Comparison of ENCODE assay signal across 8 cellular contexts in the genomic region with DNA sequence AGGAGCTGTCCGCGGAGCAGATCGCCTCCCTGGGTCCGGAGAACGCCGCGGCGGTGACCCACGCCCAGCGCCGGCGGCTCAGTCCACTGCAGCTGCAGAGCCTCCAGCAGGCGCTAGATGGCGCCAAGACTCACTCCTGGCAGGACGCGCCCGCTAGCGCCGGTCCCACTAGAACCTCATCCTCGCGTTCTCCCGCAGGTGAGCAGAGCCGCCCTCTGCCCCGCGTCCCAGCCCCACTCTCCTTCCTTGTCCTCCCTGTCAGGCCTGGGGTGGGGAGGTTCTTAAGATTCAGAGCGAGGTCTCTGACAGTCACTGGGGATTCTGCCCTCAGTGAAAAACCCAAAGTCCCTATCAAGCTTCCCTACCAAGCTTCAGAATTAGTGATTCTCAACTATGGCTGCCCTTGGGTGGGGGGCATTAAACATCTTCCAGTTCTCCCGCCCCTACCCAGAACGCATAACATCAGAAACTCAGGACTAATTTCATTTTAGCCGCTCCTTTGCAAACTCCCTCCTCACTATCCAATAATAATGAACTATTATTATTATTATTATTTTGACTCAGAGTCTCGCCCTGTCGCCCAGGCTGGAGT.
DNase-seq lines count a peak whose midpoint lies in the region; ATAC-seq, FAIRE-seq and TF ChIP-seq lines count a peak whose summit lies in the region.
"Not testable (repeated sequence)": the region's sequence is repeated elsewhere in the genome, so short reads cannot be mapped to it uniquely, and the experiment has no call there.

No MANE protein-coding gene starts in this region.

- H3K27me3 ChIP-seq in CD4-positive, CD25-positive, alpha-beta regulatory T cell (ENCODE audit: control insufficient read depth, insufficient read depth, low read length): not testable (repeated sequence)

- not testable (repeated sequence) for H3K27ac Mint-ChIP-seq in CD4-positive, CD25-positive, alpha-beta regulatory T cell; activated CD8-positive, alpha-beta memory T cell treated with anti-CD3 and anti-CD28 coated beads, Interleukin-2, amount 10 ng/mL, durations not matched to agents 7 days and 5 days; natural killer cell

- H3K9me3 Mint-ChIP-seq in CD4-positive, CD25-positive, alpha-beta regulatory T cell; activated CD8-positive, alpha-beta memory T cell treated with anti-CD3 and anti-CD28 coated beads, Interleukin-2, amount 10 ng/mL, durations not matched to agents 7 days and 5 days (ENCODE audit: low read depth); natural killer cell: not testable (repeated sequence)

- not testable (repeated sequence) for H3K27ac ChIP-seq in CD4-positive, CD25-positive, alpha-beta regulatory T cell (ENCODE audit: insufficient read depth, low read length, poor library complexity, severe bottlenecking)

- peak; percentile 77 to 84 for ATAC-seq in CD4-positive, CD25-positive, alpha-beta regulatory T cell (ENCODE audit: low read depth in 2 of 2)
- peak; percentile 57 for ATAC-seq in GM21717 (IDR thresholded peaks at IDR 0.05; ENCODE audit: unreplicated experiment)
- peak; percentile 78 for ATAC-seq in HG02970 (IDR thresholded peaks at IDR 0.05; ENCODE audit: low FRiP score, unreplicated experiment)
- ATAC-seq in HG03520 (IDR thresholded peaks at IDR 0.05; ENCODE audit: unreplicated experiment): peak; percentile 61
- peak; percentile 96 for ATAC-seq in activated CD8-positive, alpha-beta memory T cell treated with anti-CD3 and anti-CD28 coated beads, Interleukin-2, amount 10 ng/mL, durations not matched to agents 7 days and 5 days
- peak; percentile 92 for ATAC-seq in Right ventricle myocardium inferior
- peak; percentile 91 to 99 (median 99) for ATAC-seq in natural killer cell

- intact Hi-C loops in Right ventricle myocardium inferior (cut with DNase I); natural killer cell (cut with micrococcal nuclease): not testable (repeated sequence)

- not testable (repeated sequence) for H3K4me1 ChIP-seq in CD4-positive, CD25-positive, alpha-beta regulatory T cell (ENCODE audit: control insufficient read depth, insufficient read depth, low read length, poor library complexity, severe bottlenecking)

- not testable (repeated sequence) for DNase-seq in CD4-positive, CD25-positive, alpha-beta regulatory T cell; GM19239 (ENCODE audit: insufficient read length, low spot score); activated CD8-positive, alpha-beta memory T cell treated with anti-CD3 and anti-CD28 coated beads, Interleukin-2, amount 10 ng/mL, durations not matched to agents 7 days and 5 days; Right ventricle myocardium inferior (ENCODE audit: missing footprints); natural killer cell

- not testable (repeated sequence) for H3K36me3 ChIP-seq in CD4-positive, CD25-positive, alpha-beta regulatory T cell (ENCODE audit: control insufficient read depth, insufficient read depth, low read length)

- H3K9me3 ChIP-seq in CD4-positive, CD25-positive, alpha-beta regulatory T cell (ENCODE audit: control insufficient read depth in 2 of 2, low read length in 2 of 2): not testable (repeated sequence)

- H3K27me3 Mint-ChIP-seq in CD4-positive, CD25-positive, alpha-beta regulatory T cell; activated CD8-positive, alpha-beta memory T cell treated with anti-CD3 and anti-CD28 coated beads, Interleukin-2, amount 10 ng/mL, durations not matched to agents 7 days and 5 days; natural killer cell (ENCODE audit: low read depth in 2 of 2): not testable (repeated sequence)

- CTCF ChIA-PET in activated CD8-positive, alpha-beta memory T cell treated with anti-CD3 and anti-CD28 coated beads, Interleukin-2, amount 10 ng/mL, durations not matched to agents 7 days and 5 days (lab: Charles Lee): interaction anchor here (0.6 kb wide), 1 partner anchor 46 kb away, joined by 4 read pairs; no protein-coding TSS in a partner anchor

- not testable (repeated sequence) for H3K4me1 Mint-ChIP-seq in CD4-positive, CD25-positive, alpha-beta regulatory T cell; activated CD8-positive, alpha-beta memory T cell treated with anti-CD3 and anti-CD28 coated beads, Interleukin-2, amount 10 ng/mL, durations not matched to agents 7 days and 5 days; natural killer cell

- H3K36me3 Mint-ChIP-seq in CD4-positive, CD25-positive, alpha-beta regulatory T cell; activated CD8-positive, alpha-beta memory T cell treated with anti-CD3 and anti-CD28 coated beads, Interleukin-2, amount 10 ng/mL, durations not matched to agents 7 days and 5 days; natural killer cell: not testable (repeated sequence)

- H3K4me3 ChIP-seq in CD4-positive, CD25-positive, alpha-beta regulatory T cell (ENCODE audit: low read depth, low read length): not testable (repeated sequence)

- not testable (repeated sequence) for H3K4me3 Mint-ChIP-seq in CD4-positive, CD25-positive, alpha-beta regulatory T cell; activated CD8-positive, alpha-beta memory T cell treated with anti-CD3 and anti-CD28 coated beads, Interleukin-2, amount 10 ng/mL, durations not matched to agents 7 days and 5 days; natural killer cell

- FAIRE-seq in GM19239 (lab: Jason Lieb, UNC): peak; percentile 89

- not testable (repeated sequence) for TF ChIP-seq CTCF in natural killer cell (IDR thresholded peaks at IDR 0.05)
